1 cellular context compared by ENCODE assay signal in genomic region chr22:39108487-39108886, GRCh38.
A peak's percentile ranks its signal among the peaks of the same experiment; 100 is the strongest.
TF ChIP-seq lines count a peak whose summit lies in the region.

No MANE protein-coding gene starts in this region.

TF ChIP-seq in K562, 482 proteins besides CTCF, POLR2A, EP300 and RAD21 (continued from another document and continues in another):
- TF ChIP-seq CHD7 (IDR thresholded peaks at IDR 0.05; ENCODE audit: low read depth, low read length) (no peak), ZFP1 (CRISPR knock-in tag; IDR thresholded peaks at IDR 0.05) (no peak), ATF1 (CRISPR knock-in tag; IDR thresholded peaks at IDR 0.05) (no peak), ATF1 (tag; IDR thresholded peaks at IDR 0.05) (peak; percentile 49; the same call in 1 of the 2 replicates), HEY1 (CRISPR knock-in tag; IDR thresholded peaks at IDR 0.05; ENCODE audit: borderline replicate concordance) (no peak), MECOM (CRISPR knock-in tag; IDR thresholded peaks at IDR 0.05) (peak; percentile 82), HINFP (tag; conservative IDR thresholded peaks at IDR 0.05; ENCODE audit: low read depth) (peak; percentile 63; the same call in 1 of the 2 replicates), ZKSCAN8 (CRISPR knock-in tag; IDR thresholded peaks at IDR 0.05) (peak; percentile 60; the same call in 1 of the 2 replicates), PML (IDR thresholded peaks at IDR 0.05; ENCODE audit: low read length) (no peak), ARNT (IDR thresholded peaks at IDR 0.05) (no peak), C11orf30 (IDR thresholded peaks at IDR 0.05; ENCODE audit: low read depth) (no peak), TRIM28 (IDR thresholded peaks at IDR 0.05) (no peak), REST (CRISPR knock-in tag; IDR thresholded peaks at IDR 0.05; ENCODE audit: low read depth) (no peak), BCL6 (CRISPR knock-in tag; IDR thresholded peaks at IDR 0.05) (peak; percentile 80; the same call in 1 of the 2 replicates), ZNF655 (CRISPR knock-in tag; IDR thresholded peaks at IDR 0.05) (no peak), TEAD4 (IDR thresholded peaks at IDR 0.05; ENCODE audit: low read length) (no peak), TEAD4 (CRISPR knock-in tag; IDR thresholded peaks at IDR 0.05; ENCODE audit: borderline replicate concordance) (no peak), SNAPC5 (CRISPR knock-in tag; IDR thresholded peaks at IDR 0.05) (no peak), CREB3 (tag; conservative IDR thresholded peaks at IDR 0.05; ENCODE audit: low read depth) (peak; percentile 94), RBM17 (IDR thresholded peaks at IDR 0.05; ENCODE audit: borderline replicate concordance, low read depth, low read length) (no peak), SMAD4 (CRISPR knock-in tag; conservative IDR thresholded peaks at IDR 0.05) (peak; percentile 79), GMEB1 (CRISPR knock-in tag; IDR thresholded peaks at IDR 0.05) (peak; percentile 62), PKNOX1 (IDR thresholded peaks at IDR 0.05) (peak; percentile 44), ZC3H8 (IDR thresholded peaks at IDR 0.05) (no peak), BRD4 (IDR thresholded peaks at IDR 0.05) (no peak), L3MBTL2 (IDR thresholded peaks at IDR 0.05) (no peak), HDAC8 (tag; IDR thresholded peaks at IDR 0.05) (peak; percentile 90), ETV6 (IDR thresholded peaks at IDR 0.05; ENCODE audit: borderline replicate concordance in 1 of 2, low read depth in 2 of 2, low read length in 1 of 2) (no peak), ETV6 (CRISPR knock-in tag; IDR thresholded peaks at IDR 0.05; ENCODE audit: borderline replicate concordance) (no peak), MAFK (IDR thresholded peaks at IDR 0.05; ENCODE audit: low read length) (no peak), ELF4 (CRISPR knock-in tag; IDR thresholded peaks at IDR 0.05) (peak; percentile 59; the same call in 1 of the 2 replicates), KLF1 (tag; IDR thresholded peaks at IDR 0.05) (no peak), TEAD1 (CRISPR knock-in tag; IDR thresholded peaks at IDR 0.05) (peak in 1 of 2 experiments; percentile 95; a peak in 2 of 4 replicates), TRIM24 (IDR thresholded peaks at IDR 0.05) (no peak), OTX1 (CRISPR knock-in tag; IDR thresholded peaks at IDR 0.05) (no peak), EWSR1 (IDR thresholded peaks at IDR 0.05; ENCODE audit: borderline replicate concordance, low read depth, partially characterized antibody) (no peak), BCOR (IDR thresholded peaks at IDR 0.05) (no peak), ZNF395 (CRISPR knock-in tag; IDR thresholded peaks at IDR 0.05) (peak; percentile 92), ZNF197 (CRISPR knock-in tag; IDR thresholded peaks at IDR 0.05; ENCODE audit: low read depth) (peak; percentile 82)
